ENCODE assay signal across 23 cellular contexts in the genomic region with DNA sequence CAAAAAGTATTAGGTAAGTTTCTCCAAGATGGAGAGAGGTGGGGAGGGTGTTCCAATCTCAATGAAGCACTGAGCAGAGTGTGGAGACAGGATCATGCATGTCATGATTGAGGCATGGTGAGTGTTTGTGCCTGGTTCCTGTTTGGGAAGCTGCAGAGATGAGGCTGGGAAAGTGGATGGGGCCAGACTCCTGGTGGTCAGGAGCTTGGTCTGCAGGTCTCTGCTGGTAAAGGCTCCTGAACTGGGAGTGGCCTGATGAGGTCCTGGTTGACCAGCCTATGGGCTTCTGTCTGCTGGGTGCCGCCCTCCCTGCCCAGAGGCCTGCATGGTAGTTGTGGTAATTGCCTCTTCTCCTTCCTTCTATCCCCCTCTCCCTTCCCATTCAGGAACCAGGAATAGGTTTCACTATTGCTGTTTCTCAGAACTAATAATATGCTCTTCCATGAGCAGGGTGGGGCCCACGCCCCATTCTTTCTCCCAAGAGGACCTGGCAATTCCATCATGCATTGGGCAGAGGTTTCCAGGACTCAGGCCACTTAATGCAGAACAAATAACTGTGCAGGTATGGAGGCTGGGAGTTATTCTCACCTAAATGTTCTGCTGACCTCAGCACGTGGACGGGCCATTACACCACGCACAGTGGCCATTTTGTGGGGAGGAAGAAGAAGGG. TPM values are rescaled to one million over a fixed set of nuclear protein-coding genes. Genes with fewer than 3 reads are reported as not detected.
A peak's percentile ranks its signal among the peaks of the same experiment; 100 is the strongest.
DNase-seq lines count a peak whose midpoint lies in the region; ATAC-seq, FAIRE-seq and TF ChIP-seq lines count a peak whose summit lies in the region.
"Had no signal": no experiment of that assay in that cellular context is flagged by ENCODE, and none has a peak within 500 bp of the region (broad histone marks: within the 10 kb centered on the region; RNA-seq: fewer than 3 reads in every experiment).

No MANE protein-coding gene starts in this region.

- WGBS in mesendoderm (ENCODE audit: extremely low coverage, insufficient coverage, low lambda C conversion rate), result no CpG with 5 or more reads among the region's 5 CpGs

- POLR2A ChIA-PET in HCT116 (lab: Charles Lee), result no interaction called here

- H3K27me3 ChIP-seq in BE2C (no peaks in the 10 kb centered on the region), HCT116 (ENCODE audit: insufficient read depth, low read length) (no peaks in the 10 kb centered on the region), bronchial epithelial cell (ENCODE audit: control insufficient read depth, insufficient read depth, low read length) (no peaks in the 10 kb centered on the region), mesendoderm (ENCODE audit: insufficient read depth, low read length, poor library complexity) (no peaks in the 10 kb centered on the region), lower lobe of right lung (ENCODE audit: low read depth) (no peaks in the 10 kb centered on the region)
- H3K27me3 ChIP-seq: ovary, vagina had no signal

- H3K79me2 ChIP-seq in HCT116 (ENCODE audit: insufficient read depth, low read length) (no peaks in the 10 kb centered on the region), mesendoderm (ENCODE audit: control insufficient read depth, insufficient read depth, low read length) (no peaks in the 10 kb centered on the region)

- no peak overlapping the region for H2BK15ac ChIP-seq in mesendoderm (replicated peaks; ENCODE audit: low read depth)

- H3K9me3 ChIP-seq in BE2C (no peaks in the 10 kb centered on the region), HCT116 (ENCODE audit: control insufficient read depth in 1 of 2, insufficient read depth in 1 of 2, low read depth in 1 of 2, low read length in 2 of 2) (no peaks in the 10 kb centered on the region), lower lobe of right lung (no peaks in the 10 kb centered on the region)
- H3K9me3 ChIP-seq: ovary, suprapubic skin, vagina had no signal

- no peak overlapping the region for H2BK120ac ChIP-seq in mesendoderm (ENCODE audit: low read depth, low read length)

- FAIRE-seq in bronchial epithelial cell (lab: Jason Lieb, UNC), result peak; percentile 7

- ATAC-seq in HCT116, result peak; percentile 58
- ATAC-seq in lower lobe of right lung, result no peak
- ATAC-seq in HG03280 (IDR thresholded peaks at IDR 0.05; ENCODE audit: unreplicated experiment), result no peak
- no peak for ATAC-seq in HG03442 (IDR thresholded peaks at IDR 0.05; ENCODE audit: unreplicated experiment)
- ATAC-seq in GM18861 (IDR thresholded peaks at IDR 0.05; ENCODE audit: unreplicated experiment), result no peak
- ATAC-seq: naive thymus-derived CD4-positive, alpha-beta T cell; sciatic nerve; T-cell had no signal

- H3K18ac ChIP-seq in mesendoderm (ENCODE audit: low read length), result no peak overlapping the region

- no peak overlapping the region for H2AFZ ChIP-seq in HCT116 (ENCODE audit: low read depth, low read length, poor library complexity, severe bottlenecking)

- intact Hi-C loops in HCT116 (cut with micrococcal nuclease) (loop anchor here (5.0 kb wide), 1 partner anchor 142 kb away; no protein-coding TSS in a partner anchor), lower lobe of right lung (cut with DNase I) (no loop called here)

- no peak overlapping the region for H3K4ac ChIP-seq in mesendoderm (ENCODE audit: low read depth, low read length)

- CTCF ChIA-PET in HCT116 (lab: Charles Lee), result interaction anchor here (1.0 to 21.6 kb wide), 2 partner anchors 15 to 20 kb away, joined by 5 to 203 read pairs; no protein-coding TSS in a partner anchor

- TF ChIP-seq RAD21 in HCT116 (IDR thresholded peaks at IDR 0.05; ENCODE audit: low read depth), result no peak

- H3K4me3 ChIP-seq in BE2C (ENCODE audit: low read depth, low read length) (no peak overlapping the region), HCT116 (replicated peaks in 1 of 2; ENCODE audit: low read depth in 1 of 2, low read length in 2 of 2) (no peak overlapping the region), bronchial epithelial cell (ENCODE audit: low read depth, low read length) (no peak overlapping the region), mesendoderm (ENCODE audit: low read length) (no peak overlapping the region), lower lobe of right lung (no peak overlapping the region)
- H3K4me3 ChIP-seq: ovary, suprapubic skin, vagina had no signal

- TF ChIP-seq CTCF in BE2C (IDR thresholded peaks at IDR 0.05; ENCODE audit: low read depth, low read length) (peak; percentile 22; the same call in 1 of the 2 replicates), HCT116 (IDR thresholded peaks at IDR 0.05 in 2 of 3, conservative IDR thresholded peaks at IDR 0.05 in 1 of 3; ENCODE audit: borderline replicate concordance in 1 of 3, insufficient read depth in 1 of 3, low read depth in 2 of 3, low read length in 2 of 3) (peak in 2 of 3 experiments; percentile 40 to 43; a peak in 4 of 6 replicates), bronchial epithelial cell (IDR thresholded peaks at IDR 0.05; ENCODE audit: insufficient read depth, low read length, severe bottlenecking) (peak; percentile 6), lower lobe of right lung (IDR thresholded peaks at IDR 0.05) (no peak)

- no peaks in the 10 kb centered on the region for H3K9me2 ChIP-seq in HCT116 (ENCODE audit: insufficient read depth)

- H3K4me1 ChIP-seq in BE2C (no peaks in the 10 kb centered on the region), HCT116 (ENCODE audit: control insufficient read depth in 1 of 2, insufficient read depth in 2 of 2, low read length in 2 of 2) (peaks cover 23 to 47% of the 10 kb centered on the region in 2 experiments), mesendoderm (ENCODE audit: control insufficient read depth, low read depth, low read length) (no peaks in the 10 kb centered on the region), lower lobe of right lung (peaks cover 4% of the 10 kb centered on the region)

- H3K4me2 ChIP-seq in HCT116 (ENCODE audit: low read length) (peak overlapping the region; percentile 71), mesendoderm (ENCODE audit: low read length) (no peak overlapping the region)

- no peak overlapping the region for H2AK5ac ChIP-seq in mesendoderm (ENCODE audit: low read length)

- H3K36me3 ChIP-seq in BE2C (no peaks in the 10 kb centered on the region), HCT116 (ENCODE audit: control insufficient read depth in 1 of 2, insufficient read depth in 2 of 2, low read length in 2 of 2) (no peaks in the 10 kb centered on the region), bronchial epithelial cell (ENCODE audit: control insufficient read depth, insufficient read depth, low read length) (no peaks in the 10 kb centered on the region), mesendoderm (ENCODE audit: control insufficient read depth, insufficient read depth, low read length) (no peaks in the 10 kb centered on the region), lower lobe of right lung (no peaks in the 10 kb centered on the region)
- H3K36me3 ChIP-seq: ovary, suprapubic skin, vagina had no signal

- H3K79me1 ChIP-seq in mesendoderm (ENCODE audit: low read length), result no peaks in the 10 kb centered on the region

- RAD21 ChIA-PET in HCT116 (lab: Charles Lee; ENCODE audit: low non-redundant PET in 1 of 2, low total read pairs in 2 of 2, uncharacterized antibody in 2 of 2, unreplicated experiment in 2 of 2), result no interaction called here

- no peak for TF ChIP-seq POLR2A in HCT116 (IDR thresholded peaks at IDR 0.05; ENCODE audit: borderline replicate concordance, extremely low read depth, insufficient read depth, insufficient read length)

- H3K23ac ChIP-seq in mesendoderm (ENCODE audit: low read length), result no peak overlapping the region

- H4K5ac ChIP-seq in mesendoderm (ENCODE audit: low read length), result no peak overlapping the region

- peak overlapping the region; percentile 68 for H3K56ac ChIP-seq in mesendoderm (ENCODE audit: low read length)

- no peaks in the 10 kb centered on the region for H4K20me1 ChIP-seq in HCT116 (ENCODE audit: insufficient read depth)

- H3K9ac ChIP-seq in HCT116 (ENCODE audit: low read length), result no peak overlapping the region
- H3K9ac ChIP-seq in mesendoderm (ENCODE audit: low read length), result no peak overlapping the region

- no peak overlapping the region for H3K27ac ChIP-seq in HCT116 (ENCODE audit: low read depth, low read length)
- H3K27ac ChIP-seq in mesendoderm (ENCODE audit: low read depth, low read length), result no peak overlapping the region
- H3K27ac ChIP-seq in lower lobe of right lung, result no peak overlapping the region
- H3K27ac ChIP-seq: ovary, suprapubic skin, vagina had no signal

- DNase-seq in BE2C (peak; percentile 37), HCT116 (ENCODE audit: low read depth, low spot score) (peak; percentile 32), bronchial epithelial cell (ENCODE audit: low read depth) (peak; percentile 80), mesendoderm (peak; percentile 85), lower lobe of right lung (no peak)
- DNase-seq: activated CD4-positive, alpha-beta T cell treated with anti-CD3 and anti-CD28 coated beads for 48 hours; activated effector memory CD4-positive, alpha-beta T cell treated with Interleukin-2 at 50 U/mL for 16 hours; CD4-positive, CD25-positive, alpha-beta regulatory T cell; DMS153; HFFc6; naive thymus-derived CD4-positive, alpha-beta T cell; NCI-H1694; NCI-H2171 treated with DMSO at 0.1 percent for 48 hours; NCI-H774; ovary; T-cell had no signal

- no peak overlapping the region for H2BK5ac ChIP-seq in mesendoderm (ENCODE audit: low read length)

- BruUV-seq in HCT116 (replicated peaks; lab: Mats Ljungman, UMichigan), result no TSS peak

- H4K8ac ChIP-seq in mesendoderm (ENCODE audit: low read depth, low read length), result no peak overlapping the region

TF ChIP-seq in HCT116, 20 proteins besides CTCF, POLR2A, EP300 and RAD21:
- TF ChIP-seq ZFX (IDR thresholded peaks at IDR 0.05), result peak; percentile 9; the same call in 1 of the 2 replicates
- no peak for TF ChIP-seq EZH2phosphoT487 (IDR thresholded peaks at IDR 0.05; ENCODE audit: borderline replicate concordance)

RNA-seq across cellular contexts. Expression of a gene that starts 24.5 kb away (rescaled TPM):
- polyA plus RNA-seq in BE2C (2012; ENCODE audit: insufficient read depth, insufficient read length, low read depth), result 2.2 TPM
- total RNA-seq in HCT116 (2021; ENCODE audit: unreplicated experiment) (0.22 TPM), bronchial epithelial cell (not detected in 2 replicates), lower lobe of right lung (not detected)
- 0.04 TPM in 2 replicates for polyA plus RNA-seq in HCT116 (2012)
- 1.0 TPM for polyA plus RNA-seq in mesendoderm (2013, experiment 1 of 2)
- 0.95 TPM for polyA plus RNA-seq in mesendoderm (2013, experiment 2 of 2)
- total RNA-seq: CD4-positive, CD25-positive, alpha-beta regulatory T cell; HFFc6; kidney epithelial cell; naive thymus-derived CD4-positive, alpha-beta T cell; sciatic nerve had no signal
- polyA plus RNA-seq: CD4-positive, CD25-positive, alpha-beta regulatory T cell; naive thymus-derived CD4-positive, alpha-beta T cell had no signal

RNA-seq across cellular contexts. Expression of a gene that starts 43.5 kb away (rescaled TPM):
- not detected for polyA plus RNA-seq in BE2C (2012; ENCODE audit: insufficient read depth, insufficient read length, low read depth)
- total RNA-seq in HCT116 (2021; ENCODE audit: unreplicated experiment) (not detected), bronchial epithelial cell (not detected in 2 replicates), lower lobe of right lung (not detected)
- polyA plus RNA-seq in HCT116 (2012), result not detected in 2 replicates
- polyA plus RNA-seq in mesendoderm (2013, experiment 1 of 2), result not detected
- not detected for polyA plus RNA-seq in mesendoderm (2013, experiment 2 of 2)
- total RNA-seq: CD4-positive, CD25-positive, alpha-beta regulatory T cell; HFFc6; kidney epithelial cell; naive thymus-derived CD4-positive, alpha-beta T cell; ovary; sciatic nerve; suprapubic skin; T-cell; vagina had no signal
- polyA plus RNA-seq: CD4-positive, CD25-positive, alpha-beta regulatory T cell; naive thymus-derived CD4-positive, alpha-beta T cell; ovary had no signal
